22 cellular contexts compared by ENCODE assay signal in the genomic region with DNA sequence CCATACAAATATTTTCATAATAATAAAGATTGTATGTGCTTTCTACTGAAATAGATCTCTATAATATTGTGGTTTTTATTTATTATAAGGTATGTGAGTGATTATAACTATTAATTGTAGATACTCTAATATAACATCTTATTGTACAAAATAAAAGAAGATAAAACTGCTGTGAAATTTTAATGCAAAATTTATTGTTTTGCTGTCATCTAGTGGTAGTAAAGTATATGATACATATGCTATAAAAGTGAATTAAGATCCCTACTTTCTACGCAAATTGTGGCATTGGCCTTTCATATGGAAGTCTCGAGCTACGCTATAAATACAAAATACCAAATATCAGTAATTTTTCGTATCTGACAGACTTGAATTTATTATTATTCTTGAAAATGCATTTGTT. TPM values are rescaled to one million over a fixed set of nuclear protein-coding genes. Genes with fewer than 3 reads are reported as not detected.
DNase-seq lines count a peak whose midpoint lies in the region; ATAC-seq, FAIRE-seq and TF ChIP-seq lines count a peak whose summit lies in the region.
"Had no signal": no experiment of that assay in that cellular context is flagged by ENCODE, and none has a peak within 500 bp of the region (broad histone marks: within the 10 kb centered on the region; RNA-seq: fewer than 3 reads in every experiment).

No MANE protein-coding gene starts in this region.

- TF ChIP-seq CTCF in A549 (IDR thresholded peaks at IDR 0.05) (peak; percentile 14; the same call in 1 of the 3 replicates), RWPE1 (conservative IDR thresholded peaks at IDR 0.05; ENCODE audit: low read depth) (peak; percentile 39), fibroblast of the aortic adventitia (IDR thresholded peaks at IDR 0.05; ENCODE audit: insufficient read depth, low read length) (peak; percentile 30), GM23338 (conservative IDR thresholded peaks at IDR 0.05; ENCODE audit: low read depth in 2 of 2) (peak in 1 of 2 experiments; percentile 25; a peak in 2 of 4 replicates)

- H3K27ac ChIP-seq in A549 = no peak overlapping the region
- no peak overlapping the region for H3K27ac ChIP-seq in RWPE1
- no peak overlapping the region for H3K27ac ChIP-seq in GM23338 (ENCODE audit: low read depth)
- H3K27ac ChIP-seq: BLaER1 treated with 17β-estradiol and CSF1 and Interleukin-3, amounts not matched to agents 10 nM and 100 nM; heart right ventricle; parathyroid adenoma; stomach had no signal

- H3K27ac Mint-ChIP-seq in GM23338 = no peak overlapping the region
- H3K27ac Mint-ChIP-seq: activated naive CD4-positive, alpha-beta T cell treated with anti-CD3 and anti-CD28 coated beads, Interleukin-2, amount 50 U/mL, for 24 hours; T-helper 1 cell treated with Interleukin-12 subunit alpha and Interleukin-12 subunit beta and Interleukin-4 antibody, amounts not matched to agents 30 μg/mL and 1 μg/mL, for 36 hours had no signal

- no peaks in the 10 kb centered on the region for H4K20me1 ChIP-seq in GM23338 (replicated peaks; ENCODE audit: insufficient read depth)
- H4K20me1 ChIP-seq: BLaER1 treated with 17β-estradiol and CSF1 and Interleukin-3, amounts not matched to agents 10 nM and 100 nM had no signal

- H3K27me3 Mint-ChIP-seq in GM23338 (ENCODE audit: insufficient read depth, low read depth, poor library complexity) = no peaks in the 10 kb centered on the region

- H2AFZ ChIP-seq in GM23338 = no peak overlapping the region
- H2AFZ ChIP-seq: parathyroid adenoma had no signal

- no peak for TF ChIP-seq POLR2A in A549 (IDR thresholded peaks at IDR 0.05; ENCODE audit: low read length)

- no peaks in the 10 kb centered on the region for H3K27me3 ChIP-seq in GM23338 (ENCODE audit: insufficient read depth)
- H3K27me3 ChIP-seq: BLaER1 treated with 17β-estradiol and CSF1 and Interleukin-3, amounts not matched to agents 10 nM and 100 nM; heart right ventricle; stomach had no signal

- TF ChIP-seq EP300 in A549 (IDR thresholded peaks at IDR 0.05) = no peak

- H3F3A ChIP-seq in GM23338 (replicated peaks; ENCODE audit: low read depth) = no peaks in the 10 kb centered on the region

- no peaks in the 10 kb centered on the region for H3K79me2 ChIP-seq in GM23338 (replicated peaks; ENCODE audit: insufficient read depth)
- H3K79me2 ChIP-seq: parathyroid adenoma had no signal

- TF ChIP-seq RAD21 in A549 (conservative IDR thresholded peaks at IDR 0.05 in 1 of 2, IDR thresholded peaks at IDR 0.05 in 1 of 2) = peak in 1 of 2 experiments; percentile 18; a peak in 1 of 5 replicates

- H3K9me2 ChIP-seq in GM23338 (ENCODE audit: insufficient read depth) = no peaks in the 10 kb centered on the region

- no peak for FAIRE-seq in A549 (lab: Jason Lieb, UNC)
- FAIRE-seq: endothelial cell of umbilical vein, RCC 7860 had no signal

- no peak for ATAC-seq in A549
- ATAC-seq in GM19397 (IDR thresholded peaks at IDR 0.05; ENCODE audit: unreplicated experiment) = no peak
- ATAC-seq in GM23338 = no peak
- ATAC-seq: heart right ventricle, mucosa of descending colon had no signal

- H3K4me3 Mint-ChIP-seq in GM23338 = no peak overlapping the region
- H3K4me3 Mint-ChIP-seq: activated naive CD4-positive, alpha-beta T cell treated with anti-CD3 and anti-CD28 coated beads, Interleukin-2, amount 50 U/mL, for 24 hours; T-helper 1 cell treated with Interleukin-12 subunit alpha and Interleukin-12 subunit beta and Interleukin-4 antibody, amounts not matched to agents 30 μg/mL and 1 μg/mL, for 36 hours had no signal

- CTCF ChIA-PET in A549 (lab: Yijun Ruan, JAX) = interaction anchor here (0.8 kb wide), 1 partner anchor 10 kb away, joined by 3 read pairs; no protein-coding TSS in a partner anchor
- CTCF ChIA-PET in RWPE1 (lab: Yijun Ruan, JAX) = interaction anchor here (0.6 to 0.7 kb wide), 2 partner anchors 1427 to 1702 kb away, joined by 3 read pairs; no protein-coding TSS in a partner anchor

- no peaks in the 10 kb centered on the region for H3K9me3 ChIP-seq in A549
- H3K9me3 ChIP-seq: BLaER1 treated with 17β-estradiol and CSF1 and Interleukin-3, amounts not matched to agents 10 nM and 100 nM; heart right ventricle; mucosa of descending colon; stomach had no signal

- no peaks in the 10 kb centered on the region for H3K36me3 ChIP-seq in GM23338 (ENCODE audit: insufficient read depth)
- H3K36me3 ChIP-seq: BLaER1 treated with 17β-estradiol and CSF1 and Interleukin-3, amounts not matched to agents 10 nM and 100 nM; heart right ventricle; stomach had no signal

- H3K4me2 ChIP-seq in A549 = no peak overlapping the region
- H3K4me2 ChIP-seq in GM23338 = no peak overlapping the region
- H3K4me2 ChIP-seq: BLaER1 treated with 17β-estradiol and CSF1 and Interleukin-3, amounts not matched to agents 10 nM and 100 nM had no signal

- H3K4me3 ChIP-seq in A549 (no peak overlapping the region), fibroblast of the aortic adventitia (ENCODE audit: low read depth, low read length) (no peak overlapping the region), GM23338 (no peak overlapping the region)
- H3K4me3 ChIP-seq: BLaER1 treated with 17β-estradiol and CSF1 and Interleukin-3, amounts not matched to agents 10 nM and 100 nM; heart right ventricle; mucosa of descending colon; stomach had no signal

- no peak for DNase-seq in A549 (ENCODE audit: low read depth in 1 of 2, low spot score in 1 of 2)
- DNase-seq in ELR (ENCODE audit: low read depth) = peak; percentile 0
- no peak for DNase-seq in RWPE1 (ENCODE audit: low spot score)
- DNase-seq in fibroblast of the aortic adventitia (ENCODE audit: low read depth) = no peak
- no peak for DNase-seq in occipital lobe (lab: John Stamatoyannopoulos, UW)
- no peak for DNase-seq in NK-92 treated with Interleukin-12 subunit alpha and Interleukin-12 subunit beta, amount 100 ng/mL, for 24 hours (lab: John Stamatoyannopoulos, UW)
- DNase-seq in GM23338 (ENCODE audit: low spot score) = no peak
- DNase-seq: activated CD8-positive, alpha-beta memory T cell treated with anti-CD3 and anti-CD28 coated beads, Interleukin-2, amount 50 U/mL, for 4 hours; central memory CD4-positive, alpha-beta T cell; GOT3; heart right ventricle; mucosa of descending colon; NCI-H1436; stimulated activated CD4-positive, alpha-beta T cell treated with anti-CD3 and anti-CD28 coated beads, Interleukin-12 subunit alpha, Interleukin-12 subunit beta, amount 100 ng/mL, for 4 hours; stomach had no signal

- POLR2A ChIA-PET in A549 (lab: Yijun Ruan, JAX) (no interaction called here), RWPE1 (lab: Yijun Ruan, JAX; ENCODE audit: low non-redundant PET) (no interaction called here)

- WGBS in A549 (ENCODE audit: missing lambda C conversion rate) = 27% methylated on average over 4 of the region's 4 CpGs

- no peaks in the 10 kb centered on the region for H3K9me3 Mint-ChIP-seq in GM23338
- H3K9me3 Mint-ChIP-seq: activated naive CD4-positive, alpha-beta T cell treated with anti-CD3 and anti-CD28 coated beads, Interleukin-2, amount 50 U/mL, for 24 hours; T-helper 1 cell treated with Interleukin-12 subunit alpha and Interleukin-12 subunit beta and Interleukin-4 antibody, amounts not matched to agents 30 μg/mL and 1 μg/mL, for 36 hours had no signal

- H3K4me1 Mint-ChIP-seq in GM23338 = peaks cover 2% of the 10 kb centered on the region; the same call in 1 of the 3 replicates

- H3K4me1 ChIP-seq in A549 (no peaks in the 10 kb centered on the region), GM23338 (ENCODE audit: insufficient read depth) (no peaks in the 10 kb centered on the region)
- H3K4me1 ChIP-seq: BLaER1 treated with 17β-estradiol and CSF1 and Interleukin-3, amounts not matched to agents 10 nM and 100 nM; parathyroid adenoma; stomach had no signal

- no peaks in the 10 kb centered on the region for H3K36me3 Mint-ChIP-seq in GM23338 (ENCODE audit: low read depth)
- H3K36me3 Mint-ChIP-seq: activated naive CD4-positive, alpha-beta T cell treated with anti-CD3 and anti-CD28 coated beads, Interleukin-2, amount 50 U/mL, for 24 hours had no signal

TF ChIP-seq in A549, 52 proteins besides CTCF, POLR2A, EP300 and RAD21:
- TF ChIP-seq MAZ (IDR thresholded peaks at IDR 0.05; ENCODE audit: borderline replicate concordance, low read depth, low read length) (no peak), SMC3 (IDR thresholded peaks at IDR 0.05) (0 out of 3 replicates have a peak, but pooled peaks have one; percentile 6)

TF ChIP-seq in GM23338, 12 proteins besides CTCF, POLR2A, EP300 and RAD21 (continues in another document):
- TF ChIP-seq ZNF114 (CRISPR knock-in tag; IDR thresholded peaks at IDR 0.05) = no peak
- no peak for TF ChIP-seq CREB1 (CRISPR knock-in tag; IDR thresholded peaks at IDR 0.05; ENCODE audit: low read depth)

RNA-seq across cellular contexts. Expression of gene YIPF7, which starts 19.3 kb away (rescaled TPM):
- polyA plus RNA-seq in A549 (2011; rRNA removed) = not detected in 2 replicates
- polyA plus RNA-seq in A549 (2012; cell fraction: cytosol; rRNA removed) = not detected in 2 replicates
- polyA plus RNA-seq in A549 (2012; cell fraction: nucleus; rRNA removed) = not detected in 2 replicates
- polyA plus RNA-seq in A549 (2017; fragmentation: RNase III; extraction: RNeasy Plus Mini Kit Qiagen cat#74134 plus additional on column Dnase treatment) = not detected in 3 replicates
- not detected in 2 replicates for polyA minus RNA-seq in A549 (2011; rRNA and poly(A)+ RNA removed)
- total RNA-seq in fibroblast of the aortic adventitia (ENCODE audit: low replicate concordance) = not detected in 2 replicates
- total RNA-seq in occipital lobe = 6.7 TPM
- total RNA-seq in GM23338 (2014; rRNA removed; shearing (Covaris generic)) = not detected in 2 replicates
- polyA plus RNA-seq in GM23338 (2016; fragmentation: Nextera tagmentation; extraction: Ambion mirVana) = not detected in 2 replicates
- total RNA-seq: endothelial cell of umbilical vein, mucosa of descending colon, stomach had no signal
- polyA plus RNA-seq: endothelial cell of umbilical vein, stomach had no signal

RNA-seq across cellular contexts. Expression of gene GUF1, which starts 46.1 kb away (rescaled TPM):
- 15.5 and 23.5 TPM in 2 replicates for polyA plus RNA-seq in A549 (2011; rRNA removed)
- 4.5 and 5.0 TPM in 2 replicates for polyA plus RNA-seq in A549 (2012; cell fraction: cytosol; rRNA removed)
- 3.8 and 5.6 TPM in 2 replicates for polyA plus RNA-seq in A549 (2012; cell fraction: nucleus; rRNA removed)
- 9.9 to 11.2 TPM (median 10.7 TPM) in 3 replicates for polyA plus RNA-seq in A549 (2017; fragmentation: RNase III; extraction: RNeasy Plus Mini Kit Qiagen cat#74134 plus additional on column Dnase treatment)
- 9.0 and 11.0 TPM in 2 replicates for polyA minus RNA-seq in A549 (2011; rRNA and poly(A)+ RNA removed)
- total RNA-seq in fibroblast of the aortic adventitia (ENCODE audit: low replicate concordance) = 21.9 and 28.5 TPM in 2 replicates
- total RNA-seq in occipital lobe = 48.8 TPM
- total RNA-seq in GM23338 (2014; rRNA removed; shearing (Covaris generic)) = 37.9 and 39.9 TPM in 2 replicates
- 9.3 and 15.4 TPM in 2 replicates for polyA plus RNA-seq in GM23338 (2016; fragmentation: Nextera tagmentation; extraction: Ambion mirVana)
